Comparison of ENCODE assay signal across 1 cellular context in genomic region chr19:13441810-13442512, GRCh38.
TF ChIP-seq lines count a peak whose summit lies in the region.

No MANE protein-coding gene starts in this region.

TF ChIP-seq in HepG2, 621 proteins besides CTCF, POLR2A, EP300 and RAD21 (continued from another document and continues in another):
- TF ChIP-seq, protein P1, sequence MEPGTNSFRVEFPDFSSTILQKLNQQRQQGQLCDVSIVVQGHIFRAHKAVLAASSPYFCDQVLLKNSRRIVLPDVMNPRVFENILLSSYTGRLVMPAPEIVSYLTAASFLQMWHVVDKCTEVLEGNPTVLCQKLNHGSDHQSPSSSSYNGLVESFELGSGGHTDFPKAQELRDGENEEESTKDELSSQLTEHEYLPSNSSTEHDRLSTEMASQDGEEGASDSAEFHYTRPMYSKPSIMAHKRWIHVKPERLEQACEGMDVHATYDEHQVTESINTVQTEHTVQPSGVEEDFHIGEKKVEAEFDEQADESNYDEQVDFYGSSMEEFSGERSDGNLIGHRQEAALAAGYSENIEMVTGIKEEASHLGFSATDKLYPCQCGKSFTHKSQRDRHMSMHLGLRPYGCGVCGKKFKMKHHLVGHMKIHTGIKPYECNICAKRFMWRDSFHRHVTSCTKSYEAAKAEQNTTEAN (CRISPR knock-in tag; conservative IDR thresholded peaks at IDR 0.05), result no peak; the same call in 1 of the 2 replicates
- TF ChIP-seq ZNF331 (CRISPR knock-in tag; IDR thresholded peaks at IDR 0.05) (peak; percentile 68; the same call in 1 of the 2 replicates), GMEB1 (CRISPR knock-in tag; IDR thresholded peaks at IDR 0.05; ENCODE audit: borderline replicate concordance) (no peak), AHR (CRISPR knock-in tag; IDR thresholded peaks at IDR 0.05) (no peak), ZNF44 (CRISPR knock-in tag; IDR thresholded peaks at IDR 0.05) (no peak), GATAD1 (CRISPR knock-in tag; IDR thresholded peaks at IDR 0.05) (peak; percentile 37; the same call in 1 of the 2 replicates), TFE3 (CRISPR knock-in tag; IDR thresholded peaks at IDR 0.05) (peak; percentile 53; the same call in 1 of the 2 replicates), ZNF234 (CRISPR knock-in tag; conservative IDR thresholded peaks at IDR 0.05) (no peak), HOXA3 (CRISPR knock-in tag; IDR thresholded peaks at IDR 0.05) (no peak), ZNF607 (CRISPR knock-in tag; IDR thresholded peaks at IDR 0.05; ENCODE audit: borderline replicate concordance) (peak; percentile 70; the same call in 1 of the 2 replicates), CHD2 (IDR thresholded peaks at IDR 0.05; ENCODE audit: low read depth, low read length) (no peak), ZNF30 (CRISPR knock-in tag; IDR thresholded peaks at IDR 0.05) (no peak), KAT8 (CRISPR knock-in tag; IDR thresholded peaks at IDR 0.05) (no peak), ZNF510 (CRISPR knock-in tag; IDR thresholded peaks at IDR 0.05; ENCODE audit: low read depth) (no peak), TBX3 (IDR thresholded peaks at IDR 0.05; ENCODE audit: borderline replicate concordance) (no peak), ZNF691 (CRISPR knock-in tag; IDR thresholded peaks at IDR 0.05; ENCODE audit: borderline replicate concordance, low read depth) (no peak), SP5 (CRISPR knock-in tag; IDR thresholded peaks at IDR 0.05; ENCODE audit: borderline replicate concordance, low read depth) (no peak), HMG20A (CRISPR knock-in tag; IDR thresholded peaks at IDR 0.05; ENCODE audit: borderline replicate concordance) (no peak), KLF9 (CRISPR knock-in tag; IDR thresholded peaks at IDR 0.05; ENCODE audit: low read depth) (no peak), HOXD1 (CRISPR knock-in tag; IDR thresholded peaks at IDR 0.05) (0 out of 2 replicates have a peak, but pooled peaks have one; percentile 3), HNRNPH1 (optimal IDR thresholded peaks at IDR 0.05; ENCODE audit: low read depth, low read length) (no peak), NFE2L1 (CRISPR knock-in tag; IDR thresholded peaks at IDR 0.05; ENCODE audit: borderline replicate concordance) (no peak), CSRNP1 (CRISPR knock-in tag; IDR thresholded peaks at IDR 0.05) (no peak), GABPB1 (CRISPR knock-in tag; IDR thresholded peaks at IDR 0.05) (peak; percentile 29; the same call in 1 of the 2 replicates), REPIN1 (CRISPR knock-in tag; IDR thresholded peaks at IDR 0.05; ENCODE audit: borderline replicate concordance, low read depth) (no peak; the same call in 1 of the 2 replicates), PHF5A (CRISPR knock-in tag; IDR thresholded peaks at IDR 0.05; ENCODE audit: low read depth, unreplicated experiment) (no peak), YEATS2 (CRISPR knock-in tag; IDR thresholded peaks at IDR 0.05; ENCODE audit: borderline replicate concordance) (no peak), HES4 (CRISPR knock-in tag; IDR thresholded peaks at IDR 0.05; ENCODE audit: borderline replicate concordance) (peak; percentile 70), ZNF12 (CRISPR knock-in tag; IDR thresholded peaks at IDR 0.05) (peak; percentile 25; the same call in 1 of the 2 replicates), NFKB2 (CRISPR knock-in tag; IDR thresholded peaks at IDR 0.05; ENCODE audit: borderline replicate concordance) (0 out of 2 replicates have a peak, but pooled peaks have one; percentile 55), NFIC (IDR thresholded peaks at IDR 0.05; ENCODE audit: low read length) (no peak)
- TF ChIP-seq, protein P2, sequence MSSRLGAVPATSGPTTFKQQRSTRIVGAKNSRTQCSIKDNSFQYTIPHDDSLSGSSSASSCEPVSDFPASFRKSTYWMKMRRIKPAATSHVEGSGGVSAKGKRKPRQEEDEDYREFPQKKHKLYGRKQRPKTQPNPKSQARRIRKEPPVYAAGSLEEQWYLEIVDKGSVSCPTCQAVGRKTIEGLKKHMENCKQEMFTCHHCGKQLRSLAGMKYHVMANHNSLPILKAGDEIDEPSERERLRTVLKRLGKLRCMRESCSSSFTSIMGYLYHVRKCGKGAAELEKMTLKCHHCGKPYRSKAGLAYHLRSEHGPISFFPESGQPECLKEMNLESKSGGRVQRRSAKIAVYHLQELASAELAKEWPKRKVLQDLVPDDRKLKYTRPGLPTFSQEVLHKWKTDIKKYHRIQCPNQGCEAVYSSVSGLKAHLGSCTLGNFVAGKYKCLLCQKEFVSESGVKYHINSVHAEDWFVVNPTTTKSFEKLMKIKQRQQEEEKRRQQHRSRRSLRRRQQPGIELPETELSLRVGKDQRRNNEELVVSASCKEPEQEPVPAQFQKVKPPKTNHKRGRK (CRISPR knock-in tag; IDR thresholded peaks at IDR 0.05), result no peak
- TF ChIP-seq, protein P3, sequence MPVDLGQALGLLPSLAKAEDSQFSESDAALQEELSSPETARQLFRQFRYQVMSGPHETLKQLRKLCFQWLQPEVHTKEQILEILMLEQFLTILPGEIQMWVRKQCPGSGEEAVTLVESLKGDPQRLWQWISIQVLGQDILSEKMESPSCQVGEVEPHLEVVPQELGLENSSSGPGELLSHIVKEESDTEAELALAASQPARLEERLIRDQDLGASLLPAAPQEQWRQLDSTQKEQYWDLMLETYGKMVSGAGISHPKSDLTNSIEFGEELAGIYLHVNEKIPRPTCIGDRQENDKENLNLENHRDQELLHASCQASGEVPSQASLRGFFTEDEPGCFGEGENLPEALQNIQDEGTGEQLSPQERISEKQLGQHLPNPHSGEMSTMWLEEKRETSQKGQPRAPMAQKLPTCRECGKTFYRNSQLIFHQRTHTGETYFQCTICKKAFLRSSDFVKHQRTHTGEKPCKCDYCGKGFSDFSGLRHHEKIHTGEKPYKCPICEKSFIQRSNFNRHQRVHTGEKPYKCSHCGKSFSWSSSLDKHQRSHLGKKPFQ (CRISPR knock-in tag; IDR thresholded peaks at IDR 0.05; ENCODE audit: insufficient replicate concordance), result no peak
- TF ChIP-seq, protein P4, sequence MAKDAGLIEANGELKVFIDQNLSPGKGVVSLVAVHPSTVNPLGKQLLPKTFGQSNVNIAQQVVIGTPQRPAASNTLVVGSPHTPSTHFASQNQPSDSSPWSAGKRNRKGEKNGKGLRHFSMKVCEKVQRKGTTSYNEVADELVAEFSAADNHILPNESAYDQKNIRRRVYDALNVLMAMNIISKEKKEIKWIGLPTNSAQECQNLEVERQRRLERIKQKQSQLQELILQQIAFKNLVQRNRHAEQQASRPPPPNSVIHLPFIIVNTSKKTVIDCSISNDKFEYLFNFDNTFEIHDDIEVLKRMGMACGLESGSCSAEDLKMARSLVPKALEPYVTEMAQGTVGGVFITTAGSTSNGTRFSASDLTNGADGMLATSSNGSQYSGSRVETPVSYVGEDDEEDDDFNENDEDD (CRISPR knock-in tag; IDR thresholded peaks at IDR 0.05; ENCODE audit: borderline replicate concordance), result no peak
- TF ChIP-seq, protein P5, sequence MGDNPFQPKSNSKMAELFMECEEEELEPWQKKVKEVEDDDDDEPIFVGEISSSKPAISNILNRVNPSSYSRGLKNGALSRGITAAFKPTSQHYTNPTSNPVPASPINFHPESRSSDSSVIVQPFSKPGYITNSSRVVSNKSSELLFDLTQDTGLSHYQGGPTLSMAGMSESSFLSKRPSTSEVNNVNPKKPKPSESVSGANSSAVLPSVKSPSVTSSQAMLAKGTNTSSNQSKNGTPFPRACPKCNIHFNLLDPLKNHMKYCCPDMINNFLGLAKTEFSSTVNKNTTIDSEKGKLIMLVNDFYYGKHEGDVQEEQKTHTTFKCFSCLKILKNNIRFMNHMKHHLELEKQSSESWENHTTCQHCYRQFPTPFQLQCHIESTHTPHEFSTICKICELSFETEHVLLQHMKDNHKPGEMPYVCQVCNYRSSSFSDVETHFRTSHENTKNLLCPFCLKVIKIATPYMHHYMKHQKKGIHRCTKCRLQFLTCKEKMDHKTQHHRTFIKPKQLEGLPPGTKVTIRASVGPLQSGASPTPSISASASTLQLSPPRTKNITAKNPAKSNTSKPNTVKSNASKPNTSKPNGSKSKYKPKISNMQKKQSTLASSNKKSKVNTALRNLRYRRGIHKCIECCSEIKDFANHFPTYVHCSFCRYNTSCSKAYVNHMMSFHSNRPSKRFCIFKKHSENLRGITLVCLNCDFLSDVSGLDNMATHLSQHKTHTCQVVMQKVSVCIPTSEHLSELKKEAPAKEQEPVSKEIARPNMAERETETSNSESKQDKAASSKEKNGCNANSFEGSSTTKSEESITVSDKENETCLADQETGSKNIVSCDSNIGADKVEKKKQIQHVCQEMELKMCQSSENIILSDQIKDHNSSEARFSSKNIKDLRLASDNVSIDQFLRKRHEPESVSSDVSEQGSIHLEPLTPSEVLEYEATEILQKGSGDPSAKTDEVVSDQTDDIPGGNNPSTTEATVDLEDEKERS (CRISPR knock-in tag; IDR thresholded peaks at IDR 0.05), result peak; percentile 63; the same call in 1 of the 2 replicates
- TF ChIP-seq, protein P6, sequence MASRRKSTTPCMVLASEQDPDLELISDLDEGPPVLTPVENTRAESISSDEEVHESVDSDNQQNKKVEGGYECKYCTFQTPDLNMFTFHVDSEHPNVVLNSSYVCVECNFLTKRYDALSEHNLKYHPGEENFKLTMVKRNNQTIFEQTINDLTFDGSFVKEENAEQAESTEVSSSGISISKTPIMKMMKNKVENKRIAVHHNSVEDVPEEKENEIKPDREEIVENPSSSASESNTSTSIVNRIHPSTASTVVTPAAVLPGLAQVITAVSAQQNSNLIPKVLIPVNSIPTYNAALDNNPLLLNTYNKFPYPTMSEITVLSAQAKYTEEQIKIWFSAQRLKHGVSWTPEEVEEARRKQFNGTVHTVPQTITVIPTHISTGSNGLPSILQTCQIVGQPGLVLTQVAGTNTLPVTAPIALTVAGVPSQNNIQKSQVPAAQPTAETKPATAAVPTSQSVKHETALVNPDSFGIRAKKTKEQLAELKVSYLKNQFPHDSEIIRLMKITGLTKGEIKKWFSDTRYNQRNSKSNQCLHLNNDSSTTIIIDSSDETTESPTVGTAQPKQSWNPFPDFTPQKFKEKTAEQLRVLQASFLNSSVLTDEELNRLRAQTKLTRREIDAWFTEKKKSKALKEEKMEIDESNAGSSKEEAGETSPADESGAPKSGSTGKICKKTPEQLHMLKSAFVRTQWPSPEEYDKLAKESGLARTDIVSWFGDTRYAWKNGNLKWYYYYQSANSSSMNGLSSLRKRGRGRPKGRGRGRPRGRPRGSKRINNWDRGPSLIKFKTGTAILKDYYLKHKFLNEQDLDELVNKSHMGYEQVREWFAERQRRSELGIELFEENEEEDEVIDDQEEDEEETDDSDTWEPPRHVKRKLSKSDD (CRISPR knock-in tag; IDR thresholded peaks at IDR 0.05; ENCODE audit: low read depth), result no peak
- TF ChIP-seq, protein P7, sequence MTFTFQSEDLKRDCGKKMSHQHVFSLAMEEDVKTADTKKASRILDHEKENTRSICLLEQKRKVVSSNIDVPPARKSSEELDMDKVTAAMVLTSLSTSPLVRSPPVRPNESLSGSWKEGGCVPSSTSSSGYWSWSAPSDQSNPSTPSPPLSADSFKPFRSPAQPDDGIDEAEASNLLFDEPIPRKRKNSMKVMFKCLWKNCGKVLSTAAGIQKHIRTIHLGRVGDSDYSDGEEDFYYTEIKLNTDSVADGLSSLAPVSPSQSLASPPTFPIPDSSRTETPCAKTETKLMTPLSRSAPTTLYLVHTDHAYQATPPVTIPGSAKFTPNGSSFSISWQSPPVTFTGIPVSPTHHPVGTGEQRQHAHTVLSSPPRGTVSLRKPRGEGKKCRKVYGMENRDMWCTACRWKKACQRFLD (CRISPR knock-in tag; IDR thresholded peaks at IDR 0.05; ENCODE audit: borderline replicate concordance), result no peak
